1 cellular context compared by ENCODE assay signal in genomic region chr19:48958006-48958405, GRCh38.
TF ChIP-seq lines count a peak whose summit lies in the region.

No MANE protein-coding gene starts in this region.

TF ChIP-seq in H1, 55 proteins besides CTCF, POLR2A, EP300 and RAD21:
- TF ChIP-seq BRCA1 (IDR thresholded peaks at IDR 0.05; ENCODE audit: low read depth, low read length) (no peak), KDM1A (IDR thresholded peaks at IDR 0.05; ENCODE audit: borderline replicate concordance, low read length) (peak; percentile 53; the same call in 1 of the 2 replicates)
